8 cellular contexts compared by ENCODE assay signal in the genomic region with DNA sequence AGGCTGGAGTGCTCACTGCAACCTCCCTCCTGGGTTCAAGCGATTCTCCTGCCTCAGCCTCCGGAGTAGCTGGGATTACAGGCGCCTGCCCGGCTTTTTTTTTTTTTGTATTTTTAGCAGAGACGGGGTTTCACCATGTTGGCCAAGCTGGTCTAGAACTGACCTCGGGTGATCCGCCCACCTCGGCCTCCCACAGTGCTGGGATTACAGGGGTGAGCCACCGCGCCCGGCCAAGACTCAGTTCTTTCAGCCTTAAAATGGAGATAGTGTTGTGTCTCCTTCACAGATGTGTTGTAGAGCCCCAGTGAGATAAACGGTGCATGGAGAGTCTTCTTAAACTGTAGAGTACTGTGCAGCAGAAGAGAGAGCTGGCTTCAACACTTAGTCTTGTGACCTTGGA.
DNase-seq lines count a peak whose midpoint lies in the region; ATAC-seq and TF ChIP-seq lines count a peak whose summit lies in the region.
"Not testable (repeated sequence)": the region's sequence is repeated elsewhere in the genome, so short reads cannot be mapped to it uniquely, and the experiment has no call there.

No MANE protein-coding gene starts in this region.

- peaks cover 0 to 34% (median 12%) of the 10 kb centered on the region in 11 experiments; a peak in 12 of 22 replicates for H4K20me1 ChIP-seq in BLaER1 treated with 17β-estradiol and CSF1 and Interleukin-3, amounts not matched to agents 10 nM and 100 nM
- not testable (repeated sequence) for H4K20me1 ChIP-seq in SU-DHL-6 (ENCODE audit: low read depth, low read length)

- TF ChIP-seq CTCF in SU-DHL-6 (IDR thresholded peaks at IDR 0.05; ENCODE audit: insufficient read depth, low read length, poor library complexity, severe bottlenecking); nephron progenitor cell (IDR thresholded peaks at IDR 0.05): not testable (repeated sequence)

- H3K27me3 Mint-ChIP-seq in activated naive CD8-positive, alpha-beta T cell; effector memory CD8-positive, alpha-beta T cell; nephron progenitor cell (ENCODE audit: low read depth, poor library complexity); stimulated activated naive CD8-positive, alpha-beta T cell treated with anti-CD3 and anti-CD28 coated beads, Interleukin-15, amount 100 ng/mL, for 72 hours: not testable (repeated sequence)

- DNase-seq in effector memory CD8-positive, alpha-beta T cell; nephron progenitor cell; stimulated activated naive CD8-positive, alpha-beta T cell treated with anti-CD3 and anti-CD28 coated beads, Interleukin-15, amount 100 ng/mL, for 72 hours: not testable (repeated sequence)

- not testable (repeated sequence) for H3K36me3 Mint-ChIP-seq in activated naive CD8-positive, alpha-beta T cell
- H3K36me3 Mint-ChIP-seq in effector memory CD8-positive, alpha-beta T cell (ENCODE audit: insufficient read depth) = peaks cover 34% of the 10 kb centered on the region
- peaks cover 24% of the 10 kb centered on the region for H3K36me3 Mint-ChIP-seq in nephron progenitor cell (ENCODE audit: low read depth)

- not testable (repeated sequence) for H3K27me3 ChIP-seq in BLaER1 treated with 17β-estradiol and CSF1 and Interleukin-3, amounts not matched to agents 10 nM and 100 nM; HUES48 (ENCODE audit: control insufficient read depth, insufficient read depth, low read length); SU-DHL-6 (ENCODE audit: low read length); iPS-20b (ENCODE audit: insufficient read depth, low read length)

- not testable (repeated sequence) for H3K9me3 Mint-ChIP-seq in activated naive CD8-positive, alpha-beta T cell (ENCODE audit: low read depth); effector memory CD8-positive, alpha-beta T cell; nephron progenitor cell; stimulated activated naive CD8-positive, alpha-beta T cell treated with anti-CD3 and anti-CD28 coated beads, Interleukin-15, amount 100 ng/mL, for 72 hours

- H3K79me2 ChIP-seq in SU-DHL-6 (ENCODE audit: insufficient read depth, low read length) = peaks cover 68% of the 10 kb centered on the region

- ATAC-seq in effector memory CD8-positive, alpha-beta T cell (replicated peaks); stimulated activated naive CD8-positive, alpha-beta T cell treated with anti-CD3 and anti-CD28 coated beads, Interleukin-15, amount 100 ng/mL, for 72 hours: not testable (repeated sequence)

- not testable (repeated sequence) for H3K9me3 ChIP-seq in BLaER1 treated with 17β-estradiol and CSF1 and Interleukin-3, amounts not matched to agents 10 nM and 100 nM (replicated peaks in 1 of 11); HUES48 (ENCODE audit: control insufficient read depth, insufficient read depth, low read length); SU-DHL-6 (ENCODE audit: insufficient read depth, low read length); iPS-20b (ENCODE audit: insufficient read depth, low read depth, low read length)

- peak overlapping the region; percentile 97 for H3K27ac Mint-ChIP-seq in activated naive CD8-positive, alpha-beta T cell
- peak overlapping the region; percentile 93 to 97 for H3K27ac Mint-ChIP-seq in effector memory CD8-positive, alpha-beta T cell
- not testable (repeated sequence) for H3K27ac Mint-ChIP-seq in nephron progenitor cell
- peak overlapping the region; percentile 97 for H3K27ac Mint-ChIP-seq in stimulated activated naive CD8-positive, alpha-beta T cell treated with anti-CD3 and anti-CD28 coated beads, Interleukin-15, amount 100 ng/mL, for 72 hours

- not testable (repeated sequence) for H3K9me2 ChIP-seq in SU-DHL-6 (replicated peaks; ENCODE audit: insufficient read depth, low read length)

- H3K4me1 Mint-ChIP-seq in activated naive CD8-positive, alpha-beta T cell (ENCODE audit: low read depth) = peaks cover 68% of the 10 kb centered on the region
- H3K4me1 Mint-ChIP-seq in effector memory CD8-positive, alpha-beta T cell (ENCODE audit: low read depth in 2 of 2) = peaks cover 45 to 49% of the 10 kb centered on the region in 2 donors
- H3K4me1 Mint-ChIP-seq in nephron progenitor cell = peaks cover 61% of the 10 kb centered on the region
- peaks cover 69% of the 10 kb centered on the region for H3K4me1 Mint-ChIP-seq in stimulated activated naive CD8-positive, alpha-beta T cell treated with anti-CD3 and anti-CD28 coated beads, Interleukin-15, amount 100 ng/mL, for 72 hours

- H3K9ac ChIP-seq in BLaER1 treated with 17β-estradiol and CSF1 and Interleukin-3, amounts not matched to agents 10 nM and 100 nM = peak overlapping the region; percentile 86 to 94 (median 91)
- H3K9ac ChIP-seq in HUES48 (ENCODE audit: low read depth, low read length) = not testable (repeated sequence)
- H3K9ac ChIP-seq in SU-DHL-6 (ENCODE audit: low read length) (peak overlapping the region; percentile 82), iPS-20b (ENCODE audit: low read depth, low read length) (peak overlapping the region; percentile 98; the same call in 1 of the 2 replicates)

- peaks cover 40 to 59% (median 45%) of the 10 kb centered on the region in 10 experiments for H3K4me1 ChIP-seq in BLaER1 treated with 17β-estradiol and CSF1 and Interleukin-3, amounts not matched to agents 10 nM and 100 nM
- not testable (repeated sequence) for H3K4me1 ChIP-seq in HUES48 (ENCODE audit: control insufficient read depth, insufficient read depth, low read length); iPS-20b (ENCODE audit: insufficient read depth, low read length)

- H3K27ac ChIP-seq in BLaER1 treated with 17β-estradiol and CSF1 and Interleukin-3, amounts not matched to agents 10 nM and 100 nM = peak overlapping the region in 10 of 11 experiments; percentile 89 to 97 (median 94); a peak in 16 of 22 replicates
- H3K27ac ChIP-seq in HUES48 (ENCODE audit: low read depth, low read length); SU-DHL-6 (ENCODE audit: low read depth, low read length); iPS-20b (ENCODE audit: low read length): not testable (repeated sequence)

- H3F3A ChIP-seq in SU-DHL-6 (ENCODE audit: insufficient read depth) = not testable (repeated sequence)

- H3K4me2 ChIP-seq in BLaER1 treated with 17β-estradiol and CSF1 and Interleukin-3, amounts not matched to agents 10 nM and 100 nM = peak overlapping the region; percentile 87 to 97 (median 96)
- peak overlapping the region; percentile 89 for H3K4me2 ChIP-seq in SU-DHL-6 (ENCODE audit: low read depth, low read length, poor library complexity, severe bottlenecking)

- H2AFZ ChIP-seq in SU-DHL-6 (ENCODE audit: low read depth, low read length, severe bottlenecking) = not testable (repeated sequence)

- H3K36me3 ChIP-seq in BLaER1 treated with 17β-estradiol and CSF1 and Interleukin-3, amounts not matched to agents 10 nM and 100 nM = peaks cover 32 to 52% (median 44%) of the 10 kb centered on the region in 11 experiments
- peaks cover 38% of the 10 kb centered on the region for H3K36me3 ChIP-seq in HUES48 (ENCODE audit: control insufficient read depth, insufficient read depth, low read length)
- H3K36me3 ChIP-seq in SU-DHL-6 (ENCODE audit: low read length) = not testable (repeated sequence)
- peaks cover 26% of the 10 kb centered on the region for H3K36me3 ChIP-seq in iPS-20b (ENCODE audit: insufficient read depth, low read depth, low read length)

- H3K4me3 Mint-ChIP-seq in activated naive CD8-positive, alpha-beta T cell = peak overlapping the region; percentile 96
- peak overlapping the region; percentile 77 to 91 for H3K4me3 Mint-ChIP-seq in effector memory CD8-positive, alpha-beta T cell
- H3K4me3 Mint-ChIP-seq in nephron progenitor cell = peak overlapping the region; percentile 93
- peak overlapping the region; percentile 80 to 97 for H3K4me3 Mint-ChIP-seq in stimulated activated naive CD8-positive, alpha-beta T cell treated with anti-CD3 and anti-CD28 coated beads, Interleukin-15, amount 100 ng/mL, for 72 hours

- peak overlapping the region; percentile 69 to 92 (median 80) for H3K4me3 ChIP-seq in BLaER1 treated with 17β-estradiol and CSF1 and Interleukin-3, amounts not matched to agents 10 nM and 100 nM
- H3K4me3 ChIP-seq in HUES48 (ENCODE audit: low read depth, low read length) (peak overlapping the region; percentile 78), SU-DHL-6 (ENCODE audit: insufficient read depth, low read length, poor library complexity, severe bottlenecking) (peak overlapping the region; percentile 85), iPS-20b (ENCODE audit: low read length) (peak overlapping the region; percentile 94)
